ENCODE assay signal across 8 cellular contexts in genomic region chr7:69412331-69413146, GRCh38.
DNase-seq lines count a peak whose midpoint lies in the region; ATAC-seq and TF ChIP-seq lines count a peak whose summit lies in the region.

No MANE protein-coding gene starts in this region.

- no peaks in the 10 kb centered on the region for H3K27me3 ChIP-seq in ascending aorta

- ATAC-seq in activated T-cell treated with anti-CD3 and anti-CD28 coated beads, Interleukin-2, amount 50 U/mL, for 4 hours, result peak; percentile 71 to 89
- ATAC-seq in HG03432 (IDR thresholded peaks at IDR 0.05; ENCODE audit: unreplicated experiment) (peak; percentile 97), HG03439 (IDR thresholded peaks at IDR 0.05; ENCODE audit: unreplicated experiment) (no peak)

- H3K4me3 Mint-ChIP-seq in activated T-cell treated with anti-CD3 and anti-CD28 coated beads, Interleukin-2, amount 50 U/mL, for 4 hours, result no peak overlapping the region

- DNase-seq in activated T-cell treated with anti-CD3 and anti-CD28 coated beads, Interleukin-2, amount 50 U/mL, for 4 hours, result no peak
- no peak for DNase-seq in activated T-cell treated with anti-CD3 and anti-CD28 coated beads, Interleukin-2, amount 50 U/mL, for 1 hour
- peak; percentile 17 to 69 for DNase-seq in ascending aorta (ENCODE audit: low spot score in 2 of 2)
- peak; percentile 32 for DNase-seq in occipital lobe (lab: John Stamatoyannopoulos, UW)
- DNase-seq in NCI-H774 (lab: John Stamatoyannopoulos, UW), result no peak
- no peak for DNase-seq in NCI-H2227 treated with DMSO at 0.1 percent for 48 hours (lab: John Stamatoyannopoulos, UW)

- H3K9me3 ChIP-seq in ascending aorta, result no peaks in the 10 kb centered on the region

- no peaks in the 10 kb centered on the region for H3K36me3 ChIP-seq in ascending aorta

- H3K36me3 Mint-ChIP-seq in activated T-cell treated with anti-CD3 and anti-CD28 coated beads, Interleukin-2, amount 50 U/mL, for 4 hours (ENCODE audit: insufficient read depth), result no peaks in the 10 kb centered on the region

- H3K4me3 ChIP-seq in ascending aorta, result no peak overlapping the region

- intact Hi-C loops in ascending aorta (cut with DNase I), result no loop called here

- H3K9me3 Mint-ChIP-seq in activated T-cell treated with anti-CD3 and anti-CD28 coated beads, Interleukin-2, amount 50 U/mL, for 4 hours, result peaks cover 12% of the 10 kb centered on the region

- H3K4me1 ChIP-seq in ascending aorta, result no peaks in the 10 kb centered on the region

- TF ChIP-seq CTCF in ascending aorta (IDR thresholded peaks at IDR 0.05), result no peak

- H3K27ac ChIP-seq in ascending aorta, result no peak overlapping the region

- H3K27me3 Mint-ChIP-seq in activated T-cell treated with anti-CD3 and anti-CD28 coated beads, Interleukin-2, amount 50 U/mL, for 4 hours (ENCODE audit: low read depth), result no peaks in the 10 kb centered on the region

- H3K4me1 Mint-ChIP-seq in activated T-cell treated with anti-CD3 and anti-CD28 coated beads, Interleukin-2, amount 50 U/mL, for 4 hours (ENCODE audit: low read depth), result no peaks in the 10 kb centered on the region

Comparison
In these comparisons a context has a peak if more than half of its experiments do, and no peak if none do; other contexts are left out.
1. DNase-seq: peak in ascending aorta (2 of 2) and occipital lobe (single experiment); none in activated T-cell treated with anti-CD3 and anti-CD28 coated beads, Interleukin-2, amount 50 U/mL, for 4 hours (single experiment), activated T-cell treated with anti-CD3 and anti-CD28 coated beads, Interleukin-2, amount 50 U/mL, for 1 hour (single experiment), NCI-H774 (single experiment) and NCI-H2227 treated with DMSO at 0.1 percent for 48 hours (single experiment).